8 cellular contexts compared by ENCODE assay signal in the genomic region with DNA sequence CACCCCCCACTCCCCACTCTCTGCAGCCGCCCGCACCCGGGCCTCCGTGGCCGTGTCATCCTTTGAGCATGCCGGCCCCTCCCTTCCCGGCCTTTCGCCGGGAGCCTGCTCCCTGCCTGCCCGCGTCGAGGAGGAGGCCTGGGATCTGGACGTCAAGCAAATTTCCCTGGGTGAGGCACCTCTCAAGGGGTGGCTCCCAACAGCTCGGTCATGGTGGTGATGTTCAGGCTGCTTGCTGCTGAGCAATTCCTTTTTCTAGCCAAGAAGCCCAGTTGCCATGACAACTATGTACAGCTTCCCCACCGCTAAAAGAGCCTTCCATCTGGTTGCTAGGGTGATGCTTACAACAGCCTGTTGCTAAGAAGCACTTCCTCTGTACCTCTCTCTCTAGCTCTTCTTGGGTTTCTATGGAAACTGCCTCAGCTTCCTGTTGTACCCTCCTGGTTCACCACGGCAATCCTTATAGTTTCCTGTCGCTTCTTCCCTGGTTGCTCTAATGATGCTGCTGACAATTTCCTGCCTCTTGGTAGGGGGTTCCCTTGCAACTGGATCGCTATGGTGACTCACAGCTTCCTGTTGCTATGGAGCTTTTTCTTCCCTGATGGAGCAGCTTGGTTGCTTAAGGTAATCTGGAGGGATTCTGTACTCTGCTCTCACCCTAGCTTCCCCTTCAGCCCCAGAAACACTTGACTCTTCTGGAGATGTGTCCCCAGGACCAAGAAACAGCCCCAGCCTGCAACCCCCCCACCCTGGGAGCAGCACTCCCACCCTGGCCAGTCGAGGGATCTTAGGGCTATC. TPM values are rescaled to one million over a fixed set of nuclear protein-coding genes. Genes with fewer than 3 reads are reported as not detected.
DNase-seq lines count a peak whose midpoint lies in the region; ATAC-seq and TF ChIP-seq lines count a peak whose summit lies in the region.

No MANE protein-coding gene starts in this region.

- no peak overlapping the region for H3K4me3 Mint-ChIP-seq in activated CD8-positive, alpha-beta memory T cell treated with anti-CD3 and anti-CD28 coated beads, Interleukin-2, amount 10 ng/mL, durations not matched to agents 7 days and 5 days
- H3K4me3 Mint-ChIP-seq in stimulated activated naive B cell treated with anti-CD40 and anti-IgM and Interleukin-4, amounts not matched to agents 10 μg/mL and 1 μg/mL and 100 μg/mL, for 72 hours = no peak overlapping the region

- CTCF ChIA-PET in activated CD8-positive, alpha-beta memory T cell treated with anti-CD3 and anti-CD28 coated beads, Interleukin-2, amount 10 ng/mL, durations not matched to agents 7 days and 5 days (lab: Charles Lee) = interaction anchor here (1.0 to 11.6 kb wide), 8 partner anchors 10 to 116 kb away, joined by 3 to 339 read pairs (median 24); partner anchors contain the start of genes ARHGEF40, NDRG2 and TMEM253
- CTCF ChIA-PET in HEK293T (lab: Yijun Ruan, JAX) = interaction anchor here (0.8 to 2.0 kb wide), 5 partner anchors 16 to 72 kb away, joined by 3 to 10 read pairs (median 5); partner anchors contain the start of gene ARHGEF40

- peaks cover 24% of the 10 kb centered on the region for H3K4me1 Mint-ChIP-seq in activated CD8-positive, alpha-beta memory T cell treated with anti-CD3 and anti-CD28 coated beads, Interleukin-2, amount 10 ng/mL, durations not matched to agents 7 days and 5 days
- H3K4me1 Mint-ChIP-seq in stimulated activated naive B cell treated with anti-CD40 and anti-IgM and Interleukin-4, amounts not matched to agents 10 μg/mL and 1 μg/mL and 100 μg/mL, for 72 hours = peaks cover 14 to 21% of the 10 kb centered on the region in 2 donors

- peak; percentile 80 for ATAC-seq in activated CD8-positive, alpha-beta memory T cell treated with anti-CD3 and anti-CD28 coated beads, Interleukin-2, amount 10 ng/mL, durations not matched to agents 7 days and 5 days
- ATAC-seq in HG03565 (IDR thresholded peaks at IDR 0.05; ENCODE audit: unreplicated experiment) = peak; percentile 57
- peak; percentile 56 for ATAC-seq in SK-N-SH treated with all-trans-retinoic acid at 6 μM for 48 hours
- ATAC-seq in stimulated activated naive B cell treated with anti-CD40 and anti-IgM and Interleukin-4, amounts not matched to agents 10 μg/mL and 1 μg/mL and 100 μg/mL, for 72 hours (replicated peaks) = peak; percentile 89 to 91

- DNase-seq in activated CD8-positive, alpha-beta memory T cell treated with anti-CD3 and anti-CD28 coated beads, Interleukin-2, amount 10 ng/mL, durations not matched to agents 7 days and 5 days = peak; percentile 78
- DNase-seq in activated CD8-positive, alpha-beta memory T cell treated with anti-CD3 and anti-CD28 coated beads for 24 hours = no peak
- DNase-seq in brain pericyte (ENCODE audit: low read depth, low spot score) = peak; percentile 78
- DNase-seq in inferior parietal cortex (ENCODE audit: extremely low spot score) = peak; percentile 71
- peak; percentile 57 for DNase-seq in stimulated activated naive B cell treated with anti-CD40 and anti-IgM and Interleukin-4, amounts not matched to agents 10 μg/mL and 1 μg/mL and 100 μg/mL, for 72 hours
- no peak for DNase-seq in HEK293T (ENCODE audit: extremely low spot score)

- no peaks in the 10 kb centered on the region for H3K27me3 Mint-ChIP-seq in activated CD8-positive, alpha-beta memory T cell treated with anti-CD3 and anti-CD28 coated beads, Interleukin-2, amount 10 ng/mL, durations not matched to agents 7 days and 5 days
- H3K27me3 Mint-ChIP-seq in stimulated activated naive B cell treated with anti-CD40 and anti-IgM and Interleukin-4, amounts not matched to agents 10 μg/mL and 1 μg/mL and 100 μg/mL, for 72 hours = no peaks in the 10 kb centered on the region

- H3K36me3 Mint-ChIP-seq in activated CD8-positive, alpha-beta memory T cell treated with anti-CD3 and anti-CD28 coated beads, Interleukin-2, amount 10 ng/mL, durations not matched to agents 7 days and 5 days = no peaks in the 10 kb centered on the region
- peaks cover 5 to 7% of the 10 kb centered on the region in 2 donors for H3K36me3 Mint-ChIP-seq in stimulated activated naive B cell treated with anti-CD40 and anti-IgM and Interleukin-4, amounts not matched to agents 10 μg/mL and 1 μg/mL and 100 μg/mL, for 72 hours

- no peaks in the 10 kb centered on the region for H3K9me3 Mint-ChIP-seq in activated CD8-positive, alpha-beta memory T cell treated with anti-CD3 and anti-CD28 coated beads, Interleukin-2, amount 10 ng/mL, durations not matched to agents 7 days and 5 days (ENCODE audit: low read depth)
- H3K9me3 Mint-ChIP-seq in stimulated activated naive B cell treated with anti-CD40 and anti-IgM and Interleukin-4, amounts not matched to agents 10 μg/mL and 1 μg/mL and 100 μg/mL, for 72 hours = no peaks in the 10 kb centered on the region

- no peak overlapping the region for H3K27ac Mint-ChIP-seq in activated CD8-positive, alpha-beta memory T cell treated with anti-CD3 and anti-CD28 coated beads, Interleukin-2, amount 10 ng/mL, durations not matched to agents 7 days and 5 days
- peak overlapping the region; percentile 89 for H3K27ac Mint-ChIP-seq in stimulated activated naive B cell treated with anti-CD40 and anti-IgM and Interleukin-4, amounts not matched to agents 10 μg/mL and 1 μg/mL and 100 μg/mL, for 72 hours

- POLR2A ChIA-PET in HEK293T (lab: Yijun Ruan, JAX) = interaction anchor here (1.3 to 6.3 kb wide), 2 partner anchors 16 to 19 kb away, joined by 4 to 37 read pairs; partner anchors contain the start of gene ARHGEF40

TF ChIP-seq in SK-N-SH treated with all-trans-retinoic acid at 6 μM for 48 hours, 23 proteins besides CTCF, POLR2A, EP300 and RAD21 (continues in another document):
- TF ChIP-seq BACH2 (CRISPR knock-in tag; IDR thresholded peaks at IDR 0.05; ENCODE audit: borderline replicate concordance) = no peak
- TF ChIP-seq ISL1 (CRISPR knock-in tag; IDR thresholded peaks at IDR 0.05) = no peak
- no peak for TF ChIP-seq ZNF8 (CRISPR knock-in tag; IDR thresholded peaks at IDR 0.05)
- TF ChIP-seq RARB (CRISPR knock-in tag; IDR thresholded peaks at IDR 0.05) = no peak
- no peak for TF ChIP-seq ZFP30 (CRISPR knock-in tag; IDR thresholded peaks at IDR 0.05)
- TF ChIP-seq ESRRG (CRISPR knock-in tag; IDR thresholded peaks at IDR 0.05) = no peak

TF ChIP-seq in HEK293T, 16 proteins besides CTCF, POLR2A, EP300 and RAD21:
- TF ChIP-seq NFRKB (IDR thresholded peaks at IDR 0.05) (no peak), ZNF384 (IDR thresholded peaks at IDR 0.05) (no peak)

RNA-seq across cellular contexts. Expression of gene ZNF219, which starts 11.0 kb away (rescaled TPM):
- 1 to 10 TPM; 5.8 to 5.9 TPM for total RNA-seq in activated CD8-positive, alpha-beta memory T cell treated with anti-CD3 and anti-CD28 coated beads, Interleukin-2, amount 10 ng/mL, durations not matched to agents 7 days and 5 days

RNA-seq across cellular contexts. Expression of gene TMEM253, which starts 13.4 kb away (rescaled TPM):
- total RNA-seq in activated CD8-positive, alpha-beta memory T cell treated with anti-CD3 and anti-CD28 coated beads, Interleukin-2, amount 10 ng/mL, durations not matched to agents 7 days and 5 days = not detected

RNA-seq across cellular contexts. Expression of gene ARHGEF40, which starts 17.4 kb away (rescaled TPM):
- total RNA-seq in activated CD8-positive, alpha-beta memory T cell treated with anti-CD3 and anti-CD28 coated beads, Interleukin-2, amount 10 ng/mL, durations not matched to agents 7 days and 5 days = under 1 TPM in 1 of 2 experiments, not detected in 1; 0.09 TPM

RNA-seq across cellular contexts. Expression of gene RNASE8, which starts 29.9 kb away (rescaled TPM):
- not detected for total RNA-seq in activated CD8-positive, alpha-beta memory T cell treated with anti-CD3 and anti-CD28 coated beads, Interleukin-2, amount 10 ng/mL, durations not matched to agents 7 days and 5 days

RNA-seq across cellular contexts. Expression of gene RNASE7, which starts 45.3 kb away (rescaled TPM):
- total RNA-seq in activated CD8-positive, alpha-beta memory T cell treated with anti-CD3 and anti-CD28 coated beads, Interleukin-2, amount 10 ng/mL, durations not matched to agents 7 days and 5 days = not detected

Comparison
In these comparisons a context has a peak if more than half of its experiments do, and no peak if none do; other contexts are left out.
1. DNase-seq: peak in activated CD8-positive, alpha-beta memory T cell treated with anti-CD3 and anti-CD28 coated beads, Interleukin-2, amount 10 ng/mL, durations not matched to agents 7 days and 5 days (single experiment), brain pericyte (single experiment), inferior parietal cortex (single experiment) and stimulated activated naive B cell treated with anti-CD40 and anti-IgM and Interleukin-4, amounts not matched to agents 10 μg/mL and 1 μg/mL and 100 μg/mL, for 72 hours (single experiment); none in activated CD8-positive, alpha-beta memory T cell treated with anti-CD3 and anti-CD28 coated beads for 24 hours (single experiment) and HEK293T (single experiment).
2. Peak in every context shown above with its lines, with median percentiles within 50 percentile points of each other: ATAC-seq.